Comparison of ENCODE assay signal across 37 cellular contexts in the genomic region with DNA sequence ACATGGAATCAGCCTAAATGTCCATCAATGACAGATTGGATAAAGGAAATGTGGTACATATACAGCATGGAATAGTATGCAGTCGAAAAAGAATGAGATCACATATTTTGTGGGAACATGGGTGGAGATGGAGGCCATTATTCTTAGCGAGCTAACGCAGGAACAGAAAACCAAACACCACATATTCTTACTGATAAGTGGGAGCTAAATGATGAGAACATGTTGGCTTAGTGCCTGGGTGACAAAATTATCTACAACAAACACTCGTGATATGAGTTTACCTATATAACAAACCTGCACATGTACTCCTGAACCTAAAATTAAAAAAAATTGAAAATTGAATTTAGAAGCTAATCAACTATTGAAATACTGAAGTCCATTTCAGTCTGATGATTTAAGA. TPM values are rescaled to one million over a fixed set of nuclear protein-coding genes. Genes with fewer than 3 reads are reported as not detected.
"Had no signal": no experiment of that assay in that cellular context is flagged by ENCODE, and none has a peak within 500 bp of the region (broad histone marks: within the 10 kb centered on the region; RNA-seq: fewer than 3 reads in every experiment).

No MANE protein-coding gene starts in this region.

- H3K9me3 ChIP-seq: SJCRH30 had no signal

- H3K9me3 Mint-ChIP-seq: T-cell had no signal

- DNase-seq: Karpas-422, KBM-7, MM.1S, MV-4-11, NCI-H1092, NCI-H1105, NCI-H1417 treated with DMSO at 0.1 percent for 48 hours, NCI-H1436 treated with DMSO at 0.1 percent for 48 hours, NCI-H1694 treated with DMSO at 0.1 percent for 48 hours, NCI-H187 treated with DMSO at 0.1 percent for 48 hours, NCI-H2029, NCI-H2081, NCI-H2171 treated with DMSO at 0.1 percent for 48 hours, NCI-H2227 treated with DMSO at 0.1 percent for 48 hours, NCI-H345, NCI-H446, NCI-H510A treated with DMSO at 0.1 percent for 48 hours, NCI-H524 treated with DMSO at 0.1 percent for 48 hours, NCI-H526 treated with DMSO at 0.1 percent for 48 hours, NCI-H774, PC-9, SHP77, SIG-M5, SJCRH30, T-cell had no signal

- ATAC-seq: Panc1, Right ventricle myocardium inferior, SK-N-SH treated with all-trans-retinoic acid at 6 μM for 48 hours, T-cell had no signal

- H3K4me1 ChIP-seq: SJCRH30 had no signal

- H3K27ac ChIP-seq: KMS-11, PC-9, RWPE1, SJCRH30, SK-N-MC had no signal

- H3K4me3 Mint-ChIP-seq: T-cell had no signal

- H3K4me3 ChIP-seq: PC-9, SJCRH30, SK-N-MC had no signal

- H3K9ac ChIP-seq: KMS-11 had no signal

- H3K4me2 ChIP-seq: KMS-11, PC-9 had no signal

- H3K4me1 Mint-ChIP-seq: T-cell had no signal

- H3K36me3 Mint-ChIP-seq: T-cell had no signal

- H3K27me3 ChIP-seq: SJCRH30 had no signal

- H3K27ac Mint-ChIP-seq: T-cell had no signal

- FAIRE-seq: RCC 7860 had no signal

- H3K36me3 ChIP-seq: SJCRH30 had no signal

- H2AFZ ChIP-seq: PC-9 had no signal

RNA-seq across cellular contexts. Expression of a gene that starts 6.1 kb away (rescaled TPM):
- total RNA-seq: LHCN-M2, MCF 10A, NCI-H460, PC-9, Right ventricle myocardium inferior, RPMI7951, SK-MEL-5 had no signal

RNA-seq across cellular contexts. Expression of a gene that starts 28.3 kb away (rescaled TPM):
- total RNA-seq: LHCN-M2, MCF 10A, NCI-H460, PC-9, Right ventricle myocardium inferior, RPMI7951, SJCRH30, SK-MEL-5, T-cell had no signal

RNA-seq across cellular contexts. Expression of a gene that starts 38.4 kb away (rescaled TPM):
- total RNA-seq: NCI-H460, PC-9, RPMI7951, SJCRH30 had no signal
